12 cellular contexts compared by ENCODE assay signal in genomic region chr2:7660816-7661215, GRCh38.
"Had no signal": no experiment of that assay in that cellular context is flagged by ENCODE, and none has a peak within 500 bp of the region (broad histone marks: within the 10 kb centered on the region; RNA-seq: fewer than 3 reads in every experiment).

No MANE protein-coding gene starts in this region.

- H3K4me1 Mint-ChIP-seq: central memory CD8-positive, alpha-beta T cell; stimulated activated memory B cell treated with anti-CD40 and anti-IgM and Interleukin-4, amounts not matched to agents 10 μg/mL and 1 μg/mL and 100 μg/mL, for 72 hours had no signal

- H3K36me3 Mint-ChIP-seq: stimulated activated memory B cell treated with anti-CD40 and anti-IgM and Interleukin-4, amounts not matched to agents 10 μg/mL and 1 μg/mL and 100 μg/mL, for 72 hours had no signal

- H3K4me1 ChIP-seq: colonic mucosa, lower lobe of right lung, sigmoid colon had no signal

- DNase-seq: activated naive CD4-positive, alpha-beta T cell treated with Interleukin-2 at 50 U/mL for 16 hours; activated T-cell treated with anti-CD3 and anti-CD28 coated beads for 4 hours; aorta; colonic mucosa; erythroblast; lower lobe of right lung; posterior cingulate gyrus; sigmoid colon; stimulated activated CD4-positive, alpha-beta T cell treated with anti-CD3 and anti-CD28 coated beads, Interleukin-4, amount 100 ng/mL, for 24 hours had no signal

- H3K27ac ChIP-seq: colonic mucosa, lower lobe of right lung, sigmoid colon had no signal

- H3K27me3 Mint-ChIP-seq: central memory CD8-positive, alpha-beta T cell; natural killer cell treated with Interleukin-12 subunit alpha and Interleukin-12 subunit beta and Interleukin-15 and Interleukin-18, amount 100 ng/mL, for 72 hours had no signal

- H3K27me3 ChIP-seq: colonic mucosa, sigmoid colon had no signal

- H3K36me3 ChIP-seq: colonic mucosa, lower lobe of right lung, sigmoid colon had no signal

- H3K27ac Mint-ChIP-seq: stimulated activated memory B cell treated with anti-CD40 and anti-IgM and Interleukin-4, amounts not matched to agents 10 μg/mL and 1 μg/mL and 100 μg/mL, for 72 hours had no signal

- H3K9me3 ChIP-seq: colonic mucosa, lower lobe of right lung, sigmoid colon had no signal

- H3K4me3 Mint-ChIP-seq: central memory CD8-positive, alpha-beta T cell; natural killer cell treated with Interleukin-12 subunit alpha and Interleukin-12 subunit beta and Interleukin-15 and Interleukin-18, amount 100 ng/mL, for 72 hours; stimulated activated memory B cell treated with anti-CD40 and anti-IgM and Interleukin-4, amounts not matched to agents 10 μg/mL and 1 μg/mL and 100 μg/mL, for 72 hours had no signal

- H3K4me3 ChIP-seq: colonic mucosa, lower lobe of right lung, sigmoid colon had no signal
